28 cellular contexts compared by ENCODE assay signal in genomic region chr10:61016630-61017029, GRCh38.
"Had no signal": no experiment of that assay in that cellular context is flagged by ENCODE, and none has a peak within 500 bp of the region (broad histone marks: within the 10 kb centered on the region; RNA-seq: fewer than 3 reads in every experiment).

No MANE protein-coding gene starts in this region.

- ATAC-seq: activated CD8-positive, alpha-beta T cell treated with anti-CD3 and anti-CD28 coated beads for 36 hours; activated naive CD4-positive, alpha-beta T cell treated with anti-CD3 and anti-CD28 coated beads, Interleukin-2, amount 50 U/mL, for 72 hours; activated T-cell treated with anti-CD3 and anti-CD28 coated beads, Interleukin-2, amount 50 U/mL, for 72 hours; activated T-helper 17 cell treated with anti-CD3 and anti-CD28 coated beads, Interleukin-2, amount 50 U/mL, for 72 hours had no signal

- DNase-seq: activated CD4-positive, alpha-beta T cell treated with anti-CD3 and anti-CD28 coated beads, Interleukin-2, amount 10 ng/mL, durations not matched to agents 24 days and 14 days; activated CD4-positive, alpha-beta T cell treated with anti-CD3 and anti-CD28 coated beads, Interleukin-2, amount 50 U/mL, for 4 hours; activated CD8-positive, alpha-beta T cell treated with anti-CD3 and anti-CD28 coated beads for 36 hours; activated gamma-delta T cell; activated naive CD4-positive, alpha-beta T cell treated with anti-CD3 and anti-CD28 coated beads for 36 hours; activated T-cell treated with anti-CD3 and anti-CD28 coated beads, Interleukin-2, amount 50 U/mL, for 1 hour; activated T-cell treated with anti-CD3 and anti-CD28 coated beads, Interleukin-2, amount 50 U/mL, for 72 hours; anterior cingulate cortex; central memory CD4-positive, alpha-beta T cell; NCI-H1092 treated with DMSO at 0.1 percent for 48 hours; NCI-H1417 treated with DMSO at 0.1 percent for 48 hours; NCI-H1694; NCI-H1930; NCI-H2081 treated with DMSO at 0.1 percent for 48 hours; NCI-H226; NCI-H446 treated with DMSO at 0.1 percent for 48 hours; NCI-H524 treated with DMSO at 0.1 percent for 48 hours; Peyer's patch; RPMI8226; SHP77 treated with DMSO at 0.1 percent for 48 hours; SK-N-SH had no signal

- H3K4me3 Mint-ChIP-seq: activated CD4-positive, alpha-beta T cell treated with anti-CD3 and anti-CD28 coated beads, Interleukin-2, amount 10 ng/mL, durations not matched to agents 24 days and 14 days; activated CD8-positive, alpha-beta T cell treated with anti-CD3 and anti-CD28 coated beads for 36 hours; activated naive CD4-positive, alpha-beta T cell treated with anti-CD3 and anti-CD28 coated beads for 36 hours; activated T-cell treated with anti-CD3 and anti-CD28 coated beads, Interleukin-2, amount 50 U/mL, for 72 hours; activated T-helper 17 cell treated with anti-CD3 and anti-CD28 coated beads, Interleukin-2, amount 50 U/mL, for 72 hours; brain; T-helper 1 cell treated with Interleukin-12 subunit alpha and Interleukin-12 subunit beta and Interleukin-4 antibody, amounts not matched to agents 30 μg/mL and 1 μg/mL, for 36 hours; T-helper 2 cell treated with Interferon-gamma antibody and Interleukin-4, amounts not matched to agents 5 μg/mL and 100 μg/mL, for 36 hours had no signal

- H3K27me3 ChIP-seq: Peyer's patch, SJSA1 had no signal

- H3K27ac Mint-ChIP-seq: activated CD4-positive, alpha-beta T cell treated with anti-CD3 and anti-CD28 coated beads, Interleukin-2, amount 10 ng/mL, durations not matched to agents 24 days and 14 days; activated CD8-positive, alpha-beta T cell treated with anti-CD3 and anti-CD28 coated beads for 36 hours; activated naive CD4-positive, alpha-beta T cell treated with anti-CD3 and anti-CD28 coated beads for 36 hours; activated naive CD4-positive, alpha-beta T cell treated with anti-CD3 and anti-CD28 coated beads, Interleukin-2, amount 50 U/mL, for 72 hours; activated T-cell treated with anti-CD3 and anti-CD28 coated beads, Interleukin-2, amount 50 U/mL, for 72 hours; activated T-helper 17 cell treated with anti-CD3 and anti-CD28 coated beads, Interleukin-2, amount 50 U/mL, for 72 hours; brain; T-helper 1 cell treated with Interleukin-12 subunit alpha and Interleukin-12 subunit beta and Interleukin-4 antibody, amounts not matched to agents 30 μg/mL and 1 μg/mL, for 36 hours; T-helper 2 cell treated with Interferon-gamma antibody and Interleukin-4, amounts not matched to agents 5 μg/mL and 100 μg/mL, for 36 hours had no signal

- H3K4me3 ChIP-seq: Peyer's patch, SJSA1 had no signal

- H3K27me3 Mint-ChIP-seq: brain had no signal

- H3K9me3 ChIP-seq: Peyer's patch, SJSA1, SK-N-SH had no signal

- H3K36me3 Mint-ChIP-seq: activated naive CD4-positive, alpha-beta T cell treated with anti-CD3 and anti-CD28 coated beads, Interleukin-2, amount 50 U/mL, for 72 hours; brain had no signal

- H3K9me2 ChIP-seq: SK-N-SH had no signal

- H3K9me3 Mint-ChIP-seq: activated CD4-positive, alpha-beta T cell treated with anti-CD3 and anti-CD28 coated beads, Interleukin-2, amount 10 ng/mL, durations not matched to agents 24 days and 14 days; activated CD8-positive, alpha-beta T cell treated with anti-CD3 and anti-CD28 coated beads for 36 hours; activated naive CD4-positive, alpha-beta T cell treated with anti-CD3 and anti-CD28 coated beads, Interleukin-2, amount 50 U/mL, for 72 hours; activated T-helper 17 cell treated with anti-CD3 and anti-CD28 coated beads, Interleukin-2, amount 50 U/mL, for 72 hours; T-helper 1 cell treated with Interleukin-12 subunit alpha and Interleukin-12 subunit beta and Interleukin-4 antibody, amounts not matched to agents 30 μg/mL and 1 μg/mL, for 36 hours; T-helper 2 cell treated with Interferon-gamma antibody and Interleukin-4, amounts not matched to agents 5 μg/mL and 100 μg/mL, for 36 hours had no signal

- H3K9ac ChIP-seq: KMS-11, SK-N-SH had no signal

- H3K36me3 ChIP-seq: Peyer's patch, SJSA1 had no signal

- H3K4me1 Mint-ChIP-seq: activated CD4-positive, alpha-beta T cell treated with anti-CD3 and anti-CD28 coated beads, Interleukin-2, amount 10 ng/mL, durations not matched to agents 24 days and 14 days; activated T-helper 17 cell treated with anti-CD3 and anti-CD28 coated beads, Interleukin-2, amount 50 U/mL, for 72 hours; brain had no signal

- H3K4me1 ChIP-seq: Peyer's patch, SJSA1 had no signal

- H3K4me2 ChIP-seq: KMS-11, SK-N-SH had no signal

- H3K27ac ChIP-seq: KMS-11, Peyer's patch, SJSA1 had no signal
